ENCODE assay signal across 8 cellular contexts in the genomic region with DNA sequence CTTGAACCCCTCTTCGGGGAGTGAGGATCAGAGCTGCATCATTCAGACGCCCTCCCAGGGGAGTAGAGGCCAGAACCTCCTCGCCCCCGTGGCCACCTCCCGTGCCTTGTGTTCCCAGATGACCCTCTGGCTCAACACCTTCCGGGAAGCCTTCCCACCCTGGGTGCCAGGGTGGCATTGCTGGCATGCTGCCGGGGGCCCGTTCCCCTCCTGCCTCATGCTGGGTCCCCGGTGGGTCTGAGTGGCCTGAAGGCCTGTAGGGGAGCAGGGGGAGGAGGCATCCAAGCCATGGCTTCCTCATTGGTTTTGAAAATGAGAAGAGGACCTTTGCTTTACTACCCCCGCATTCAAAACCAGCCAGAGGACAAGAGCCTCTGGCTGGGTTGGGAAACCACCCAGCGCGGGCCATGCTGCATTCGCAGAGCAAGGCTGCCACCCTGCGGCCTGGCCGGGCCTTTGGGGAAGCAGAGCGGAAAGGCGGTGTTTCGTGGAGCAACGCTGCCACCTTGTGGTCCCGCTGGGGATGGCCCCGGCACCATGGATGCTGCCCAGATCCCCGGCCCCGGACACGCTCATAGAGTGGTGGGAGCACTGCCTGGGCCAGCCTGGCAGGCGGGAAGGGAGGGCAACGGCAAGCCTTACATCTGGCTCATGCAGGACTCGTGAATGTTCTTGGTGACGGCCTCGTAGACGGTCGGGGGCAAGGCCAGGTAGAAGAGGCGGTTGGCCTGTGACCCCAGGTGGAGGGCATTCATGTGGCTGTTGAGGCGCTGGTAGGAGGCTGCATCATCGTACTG. TPM values are rescaled to one million over a fixed set of nuclear protein-coding genes. Genes with fewer than 3 reads are reported as not detected.
DNase-seq lines count a peak whose midpoint lies in the region; ATAC-seq, FAIRE-seq and TF ChIP-seq lines count a peak whose summit lies in the region.

No MANE protein-coding gene starts in this region.

- no peaks in the 10 kb centered on the region for H4K20me1 ChIP-seq in keratinocyte (ENCODE audit: control insufficient read depth, extremely low read depth, insufficient read depth, low read length)

- H3K27me3 ChIP-seq in WERI-Rb-1 (ENCODE audit: insufficient read depth, low read depth, severe bottlenecking) (peaks cover 15% of the 10 kb centered on the region), keratinocyte (ENCODE audit: control insufficient read depth, extremely low read depth, insufficient read depth, low read length) (no peaks in the 10 kb centered on the region)

- no peaks in the 10 kb centered on the region for H3K9me1 ChIP-seq in keratinocyte (ENCODE audit: control insufficient read depth, extremely low read depth, insufficient read depth, low read length)

- H3K9ac ChIP-seq in keratinocyte (ENCODE audit: control insufficient read depth, extremely low read depth, insufficient read depth, low read length), result no peak overlapping the region

- no peak overlapping the region for H2AFZ ChIP-seq in keratinocyte (ENCODE audit: control insufficient read depth, low read length)

- H3K9me3 ChIP-seq in WERI-Rb-1 (ENCODE audit: severe bottlenecking) (no peaks in the 10 kb centered on the region), keratinocyte (ENCODE audit: control insufficient read depth, low read depth, low read length) (no peaks in the 10 kb centered on the region)

- no peak overlapping the region for H3K4me3 ChIP-seq in WERI-Rb-1 (ENCODE audit: low read depth, low read length)
- no peak overlapping the region for H3K4me3 ChIP-seq in keratinocyte (ENCODE audit: control insufficient read depth in 2 of 3, extremely low read depth in 1 of 3, insufficient read depth in 2 of 3, low read depth in 1 of 3, low read length in 3 of 3)

- FAIRE-seq in keratinocyte (lab: Jason Lieb, UNC), result no peak

- ATAC-seq in GM18867 (IDR thresholded peaks at IDR 0.05; ENCODE audit: unreplicated experiment), result peak; percentile 90
- peak; percentile 91 for ATAC-seq in HG03095 (IDR thresholded peaks at IDR 0.05; ENCODE audit: unreplicated experiment)

- dilution Hi-C loops in keratinocyte (cut with MboI; ENCODE audit: extremely low pct_ligation_motif_present, low sequenced_read_pairs), result no loop called here

- no peaks in the 10 kb centered on the region for H3K4me1 ChIP-seq in keratinocyte (ENCODE audit: control insufficient read depth, extremely low read depth, insufficient read depth, low read length)

- DNase-seq in AG08395 (ENCODE audit: low spot score) (peak; percentile 89), NCI-H2227 (lab: John Stamatoyannopoulos, UW; ENCODE audit: unreplicated experiment) (peak; percentile 91), WERI-Rb-1 (peak; percentile 91), T47D (ENCODE audit: low read depth in 1 of 2, low spot score in 1 of 2) (peak; percentile 50 to 75), keratinocyte (ENCODE audit: low read depth, low spot score) (no peak)
- peak; percentile 87 for DNase-seq in stimulated activated CD4-positive, alpha-beta T cell treated with anti-CD3 and anti-CD28 coated beads, Interleukin-1b, Interleukin-23, amount 100 ng/mL, for 48 hours

- H3K27ac ChIP-seq in WERI-Rb-1 (peak overlapping the region; percentile 49), keratinocyte (ENCODE audit: control insufficient read depth, insufficient read depth, low read length) (no peak overlapping the region)

- H3K36me3 ChIP-seq in WERI-Rb-1, result peaks cover 84% of the 10 kb centered on the region
- peaks cover 10 to 13% of the 10 kb centered on the region in 2 experiments for H3K36me3 ChIP-seq in keratinocyte (ENCODE audit: control insufficient read depth in 2 of 2, extremely low read depth in 1 of 2, insufficient read depth in 2 of 2, low read length in 2 of 2)

- in situ Hi-C loops in T47D (cut with HindIII; ENCODE audit: low pct_unique_long_range_greater_than_20kb, low sequenced_read_pairs), result no loop called here

- H3K79me2 ChIP-seq in keratinocyte (ENCODE audit: control insufficient read depth, insufficient read depth, low read length), result no peaks in the 10 kb centered on the region

- H3K4me2 ChIP-seq in keratinocyte (ENCODE audit: control insufficient read depth, extremely low read depth, insufficient read depth, low read depth, low read length), result no peak overlapping the region

- TF ChIP-seq CTCF in WERI-Rb-1 (IDR thresholded peaks at IDR 0.05; ENCODE audit: low read depth, low read length) (peak; percentile 100), keratinocyte (optimal IDR thresholded peaks at IDR 0.05 in 1 of 3, IDR thresholded peaks at IDR 0.05 in 1 of 3, conservative IDR thresholded peaks at IDR 0.05 in 1 of 3; ENCODE audit: extremely low read depth in 1 of 3, insufficient read depth in 2 of 3, low read length in 3 of 3) (peak in 2 of 3 experiments; percentile 81 to 99)

RNA-seq across cellular contexts. Expression of a gene that starts 11.9 kb away (rescaled TPM):
- polyA plus RNA-seq in keratinocyte, result 26.8 to 71.9 TPM (median 41.6 TPM) in 3 replicates
- 34.0 TPM for polyA plus RNA-seq in keratinocyte (2011; ENCODE audit: low read depth)
- 40.8 and 53.1 TPM in 2 replicates for polyA plus RNA-seq in keratinocyte (2011; cell fraction: cytosol; rRNA removed)
- 57.2 and 57.5 TPM in 2 replicates for polyA plus RNA-seq in keratinocyte (2011; cell fraction: nucleus; rRNA removed)
- 31.6 and 107 TPM in 2 replicates for polyA plus RNA-seq in keratinocyte (2012; ENCODE audit: low replicate concordance)
- 53.0 to 212 TPM (median 67.7 TPM) in 3 replicates for polyA minus RNA-seq in keratinocyte
- polyA minus RNA-seq in keratinocyte (2011; cell fraction: cytosol; rRNA and poly(A)+ RNA removed), result 57.9 TPM
- 28.1 and 29.8 TPM in 2 replicates for polyA minus RNA-seq in keratinocyte (2011; cell fraction: nucleus; rRNA and poly(A)+ RNA removed)

RNA-seq across cellular contexts. Expression of a gene that starts 12.7 kb away (rescaled TPM):
- 15.1 to 19.9 TPM (median 16.5 TPM) in 3 replicates for polyA plus RNA-seq in keratinocyte
- 8.9 TPM for polyA plus RNA-seq in keratinocyte (2011; ENCODE audit: low read depth)
- 9.4 and 17.4 TPM in 2 replicates for polyA plus RNA-seq in keratinocyte (2011; cell fraction: cytosol; rRNA removed)
- polyA plus RNA-seq in keratinocyte (2011; cell fraction: nucleus; rRNA removed), result 32.4 and 38.6 TPM in 2 replicates
- polyA plus RNA-seq in keratinocyte (2012; ENCODE audit: low replicate concordance), result 14.6 and 21.4 TPM in 2 replicates
- 6.8 to 11.7 TPM (median 7.6 TPM) in 3 replicates for polyA minus RNA-seq in keratinocyte
- 13.8 TPM for polyA minus RNA-seq in keratinocyte (2011; cell fraction: cytosol; rRNA and poly(A)+ RNA removed)
- 10.9 and 12.6 TPM in 2 replicates for polyA minus RNA-seq in keratinocyte (2011; cell fraction: nucleus; rRNA and poly(A)+ RNA removed)

RNA-seq across cellular contexts. Expression of a gene that starts 18.7 kb away (rescaled TPM):
- 15.8 to 25.3 TPM (median 21.4 TPM) in 3 replicates for polyA plus RNA-seq in keratinocyte
- polyA plus RNA-seq in keratinocyte (2011; ENCODE audit: low read depth), result 19.8 TPM
- 11.1 and 28.1 TPM in 2 replicates for polyA plus RNA-seq in keratinocyte (2011; cell fraction: cytosol; rRNA removed)
- 29.6 and 37.3 TPM in 2 replicates for polyA plus RNA-seq in keratinocyte (2011; cell fraction: nucleus; rRNA removed)
- 24.7 and 30.7 TPM in 2 replicates for polyA plus RNA-seq in keratinocyte (2012; ENCODE audit: low replicate concordance)
- polyA minus RNA-seq in keratinocyte, result 10.1 to 21.9 TPM (median 15.6 TPM) in 3 replicates
- 34.1 TPM for polyA minus RNA-seq in keratinocyte (2011; cell fraction: cytosol; rRNA and poly(A)+ RNA removed)
- 8.4 and 12.6 TPM in 2 replicates for polyA minus RNA-seq in keratinocyte (2011; cell fraction: nucleus; rRNA and poly(A)+ RNA removed)

RNA-seq across cellular contexts. Expression of a gene that starts 44.3 kb away (rescaled TPM):
- polyA plus RNA-seq in keratinocyte, result 8.1 to 15.9 TPM (median 15.0 TPM) in 3 replicates
- polyA plus RNA-seq in keratinocyte (2011; ENCODE audit: low read depth), result 4.8 TPM
- polyA plus RNA-seq in keratinocyte (2011; cell fraction: cytosol; rRNA removed), result 8.3 and 17.7 TPM in 2 replicates
- polyA plus RNA-seq in keratinocyte (2011; cell fraction: nucleus; rRNA removed), result 9.8 and 14.2 TPM in 2 replicates
- polyA plus RNA-seq in keratinocyte (2012; ENCODE audit: low replicate concordance), result 21.3 and 30.3 TPM in 2 replicates
- 11.3 to 18.4 TPM (median 17.8 TPM) in 3 replicates for polyA minus RNA-seq in keratinocyte
- polyA minus RNA-seq in keratinocyte (2011; cell fraction: cytosol; rRNA and poly(A)+ RNA removed), result 27.4 TPM
- 11.1 and 13.3 TPM in 2 replicates for polyA minus RNA-seq in keratinocyte (2011; cell fraction: nucleus; rRNA and poly(A)+ RNA removed)

RNA-seq across cellular contexts. Expression of a gene that starts 48.3 kb away (rescaled TPM):
- 15.2 to 26.7 TPM (median 20.4 TPM) in 3 replicates for polyA plus RNA-seq in keratinocyte
- polyA plus RNA-seq in keratinocyte (2011; ENCODE audit: low read depth), result 6.4 TPM
- polyA plus RNA-seq in keratinocyte (2011; cell fraction: cytosol; rRNA removed), result 17.7 and 25.1 TPM in 2 replicates
- polyA plus RNA-seq in keratinocyte (2011; cell fraction: nucleus; rRNA removed), result 10.3 and 13.2 TPM in 2 replicates
- polyA plus RNA-seq in keratinocyte (2012; ENCODE audit: low replicate concordance), result 16.5 and 25.0 TPM in 2 replicates
- 18.1 to 23.2 TPM (median 22.4 TPM) in 3 replicates for polyA minus RNA-seq in keratinocyte
- polyA minus RNA-seq in keratinocyte (2011; cell fraction: cytosol; rRNA and poly(A)+ RNA removed), result 31.3 TPM
- polyA minus RNA-seq in keratinocyte (2011; cell fraction: nucleus; rRNA and poly(A)+ RNA removed), result 8.1 and 10.2 TPM in 2 replicates
